In genomic region chr6:14877758-14878157, GRCh38 we compare ENCODE assay signal across 1 cellular context.
TF ChIP-seq lines count a peak whose summit lies in the region.

No MANE protein-coding gene starts in this region.

TF ChIP-seq in IMR-90, 13 proteins besides CTCF, POLR2A, EP300 and RAD21 (continued from another document):
- TF ChIP-seq USF2 (IDR thresholded peaks at IDR 0.05; ENCODE audit: low read depth, low read length) (no peak), MXI1 (IDR thresholded peaks at IDR 0.05; ENCODE audit: borderline replicate concordance, low read depth, low read length) (no peak), RCOR1 (IDR thresholded peaks at IDR 0.05; ENCODE audit: insufficient replicate concordance, low read length) (no peak), FOS (IDR thresholded peaks at IDR 0.05; ENCODE audit: low read depth, low read length) (no peak), RFX5 (IDR thresholded peaks at IDR 0.05; ENCODE audit: low read depth, low read length) (no peak), MAZ (IDR thresholded peaks at IDR 0.05; ENCODE audit: borderline replicate concordance, low read depth, low read length) (no peak), ELK1 (IDR thresholded peaks at IDR 0.05; ENCODE audit: borderline replicate concordance, low read depth, low read length) (no peak), BHLHE40 (IDR thresholded peaks at IDR 0.05; ENCODE audit: low read depth, low read length) (no peak), MAFK (IDR thresholded peaks at IDR 0.05; ENCODE audit: low read depth, low read length) (no peak), CEBPB (IDR thresholded peaks at IDR 0.05; ENCODE audit: low read depth, low read length) (no peak), SMC3 (IDR thresholded peaks at IDR 0.05; ENCODE audit: low read depth, low read length) (no peak)
